Comparison of ENCODE assay signal across 8 cellular contexts in genomic region chr17:57084361-57084801, GRCh38. TPM values are rescaled to one million over a fixed set of nuclear protein-coding genes. Genes with fewer than 3 reads are reported as not detected.
DNase-seq lines count a peak whose midpoint lies in the region; ATAC-seq and TF ChIP-seq lines count a peak whose summit lies in the region.

No MANE protein-coding gene starts in this region.

- H3K36me3 ChIP-seq in OCI-LY1 (ENCODE audit: insufficient read depth, low read length) = peaks cover 16% of the 10 kb centered on the region
- no peaks in the 10 kb centered on the region for H3K36me3 ChIP-seq in trophoblast cell (ENCODE audit: control insufficient read depth in 1 of 2, insufficient read depth in 2 of 2, low read length in 2 of 2)

- no peaks in the 10 kb centered on the region for H3K9me3 ChIP-seq in OCI-LY1 (ENCODE audit: low read length)
- no peaks in the 10 kb centered on the region for H3K9me3 ChIP-seq in trophoblast cell (ENCODE audit: insufficient read depth, low read depth, low read length)

- peak overlapping the region; percentile 97 for H4K8ac ChIP-seq in trophoblast cell (ENCODE audit: low read depth, low read length)

- H2BK120ac ChIP-seq in trophoblast cell (ENCODE audit: insufficient read depth, low read length, poor library complexity) = peak overlapping the region; percentile 93

- no peak overlapping the region for H2BK12ac ChIP-seq in trophoblast cell (ENCODE audit: low read length)

- H3K4me1 ChIP-seq in OCI-LY1 (ENCODE audit: insufficient read depth, low read length, severe bottlenecking) (peaks cover 32% of the 10 kb centered on the region), trophoblast cell (ENCODE audit: control insufficient read depth in 1 of 2, insufficient read depth in 2 of 2, low read length in 2 of 2) (peaks cover 0 to 6% of the 10 kb centered on the region in 2 experiments)

- H3K79me1 ChIP-seq in trophoblast cell (ENCODE audit: low read length) = peaks cover 8% of the 10 kb centered on the region

- H3K9me2 ChIP-seq in OCI-LY1 (ENCODE audit: low read depth, low read length) = no peaks in the 10 kb centered on the region

- no peaks in the 10 kb centered on the region for H4K20me1 ChIP-seq in OCI-LY1 (ENCODE audit: insufficient read depth, low read length)

- no peak overlapping the region for H3K23ac ChIP-seq in trophoblast cell (ENCODE audit: low read length)

- H2AFZ ChIP-seq in OCI-LY1 (ENCODE audit: low read length) (peak overlapping the region; percentile 84; the same call in 1 of the 2 replicates), trophoblast cell (ENCODE audit: insufficient read depth, low read length, poor library complexity) (peak overlapping the region; percentile 94)

- H3K9ac ChIP-seq in OCI-LY1 (ENCODE audit: low read length) = peak overlapping the region; percentile 87
- peak overlapping the region; percentile 92 for H3K9ac ChIP-seq in trophoblast cell (ENCODE audit: low read length)

- H3K4me3 ChIP-seq in OCI-LY1 (ENCODE audit: low read depth, low read length, poor library complexity, severe bottlenecking) (peak overlapping the region; percentile 68), trophoblast cell (ENCODE audit: low read depth, low read length) (peak overlapping the region; percentile 89)

- H3K79me2 ChIP-seq in OCI-LY1 (ENCODE audit: insufficient read depth, low read length) = peaks cover 32% of the 10 kb centered on the region
- peaks cover 3% of the 10 kb centered on the region for H3K79me2 ChIP-seq in trophoblast cell (ENCODE audit: control insufficient read depth, insufficient read depth, low read length, poor library complexity)

- ATAC-seq in GM21381 (IDR thresholded peaks at IDR 0.05; ENCODE audit: unreplicated experiment) = no peak

- in situ Hi-C loops in GM13976 (cut with MboI; ENCODE audit: low sequenced_read_pairs, unreplicated experiment) = no loop called here

- H3F3A ChIP-seq in OCI-LY1 (ENCODE audit: insufficient read depth, low read length) = no peaks in the 10 kb centered on the region

- peak overlapping the region; percentile 99 for H3K14ac ChIP-seq in trophoblast cell (ENCODE audit: low read length)

- no peak overlapping the region for H2AK5ac ChIP-seq in trophoblast cell (ENCODE audit: low read length)

- H3K27ac ChIP-seq in OCI-LY1 (ENCODE audit: low read depth, low read length, poor library complexity, severe bottlenecking) = peak overlapping the region; percentile 51
- peak overlapping the region; percentile 79 for H3K27ac ChIP-seq in epithelial cell of prostate
- peak overlapping the region; percentile 74 for H3K27ac ChIP-seq in trophoblast cell (ENCODE audit: low read depth, low read length)

- H3K27me3 ChIP-seq in OCI-LY1 (ENCODE audit: insufficient read depth, low read length) = no peaks in the 10 kb centered on the region
- no peaks in the 10 kb centered on the region for H3K27me3 ChIP-seq in trophoblast cell (ENCODE audit: insufficient read depth, low read length)

- H4K12ac ChIP-seq in trophoblast cell (ENCODE audit: low read depth, low read length) = peak overlapping the region; percentile 98

- H3K4me2 ChIP-seq in OCI-LY1 (ENCODE audit: low read length) (peak overlapping the region; percentile 82), trophoblast cell (ENCODE audit: low read length) (peak overlapping the region; percentile 92)

- peak; percentile 75 for DNase-seq in NCI-H2227 treated with DMSO at 0.1 percent for 48 hours (lab: John Stamatoyannopoulos, UW)
- DNase-seq in NCI-H2227 (lab: John Stamatoyannopoulos, UW; ENCODE audit: unreplicated experiment) = no peak
- no peak for DNase-seq in epithelial cell of prostate (ENCODE audit: low read depth, low spot score)
- peak in 1 of 2 donors; percentile 68 for DNase-seq in trophoblast cell
- DNase-seq in HK-2 (ENCODE audit: unreplicated experiment) = no peak
- no peak for DNase-seq in GM13976 (ENCODE audit: low spot score)

- no CpG with 5 or more reads among the region's 7 CpGs for WGBS in trophoblast cell (ENCODE audit: extremely low coverage, insufficient coverage, insufficient read length)

- H4K91ac ChIP-seq in trophoblast cell (ENCODE audit: low read depth, low read length) = peak overlapping the region; percentile 96

- peak overlapping the region; percentile 89 for H2BK5ac ChIP-seq in trophoblast cell (ENCODE audit: low read depth, low read length, poor library complexity)

- peak overlapping the region; percentile 99 for H3K18ac ChIP-seq in trophoblast cell (ENCODE audit: low read length)

- TF ChIP-seq CTCF in OCI-LY1 (IDR thresholded peaks at IDR 0.05; ENCODE audit: low read length) (no peak), GM13976 (IDR thresholded peaks at IDR 0.05; ENCODE audit: borderline replicate concordance, control extremely low read depth, extremely low read depth, insufficient read depth, missing control alignments) (no peak)

- H3K4ac ChIP-seq in trophoblast cell (ENCODE audit: low read depth, low read length) = peak overlapping the region; percentile 75

RNA-seq across cellular contexts. Expression of gene AKAP1, which starts 0.7 kb away (rescaled TPM):
- 8.6 and 9.2 TPM in 2 replicates for polyA plus RNA-seq in trophoblast cell (2013)
